1 cellular context compared by ENCODE assay signal in genomic region chr10:11014671-11015141, GRCh38.
TF ChIP-seq lines count a peak whose summit lies in the region.

No MANE protein-coding gene starts in this region.

TF ChIP-seq in HEK293, 187 proteins besides CTCF, POLR2A, EP300 and RAD21 (continued from another document and continues in another):
- TF ChIP-seq ZNF629 (tag by site-specific recombination; IDR thresholded peaks at IDR 0.05): peak; percentile 62
- TF ChIP-seq ZNF133 (tag by site-specific recombination; IDR thresholded peaks at IDR 0.05): no peak
- peak; percentile 58; the same call in 1 of the 2 replicates for TF ChIP-seq ZNF600 (tag by site-specific recombination; IDR thresholded peaks at IDR 0.05)
- TF ChIP-seq ZNF416 (tag by site-specific recombination; IDR thresholded peaks at IDR 0.05): no peak
- no peak for TF ChIP-seq ZNF214 (tag by site-specific recombination; IDR thresholded peaks at IDR 0.05; ENCODE audit: borderline replicate concordance)
- TF ChIP-seq ZBTB44 (tag by site-specific recombination; IDR thresholded peaks at IDR 0.05): no peak
- peak; percentile 75 for TF ChIP-seq FEZF1 (tag by site-specific recombination; IDR thresholded peaks at IDR 0.05)
- 0 out of 2 replicates have a peak, but pooled peaks have one; percentile 51 for TF ChIP-seq ZEB2 (tag by site-specific recombination; IDR thresholded peaks at IDR 0.05)
- TF ChIP-seq ZFP69B (tag by site-specific recombination; IDR thresholded peaks at IDR 0.05): 0 out of 2 replicates have a peak, but pooled peaks have one; percentile 35
- peak; percentile 24; the same call in 1 of the 2 replicates for TF ChIP-seq ZNF561 (tag by site-specific recombination; IDR thresholded peaks at IDR 0.05; ENCODE audit: borderline replicate concordance)
- TF ChIP-seq ZNF302 (tag by site-specific recombination; IDR thresholded peaks at IDR 0.05; ENCODE audit: low read depth): no peak
- TF ChIP-seq ZNF555 (tag by site-specific recombination; conservative IDR thresholded peaks at IDR 0.05): no peak
- TF ChIP-seq, protein P1, sequence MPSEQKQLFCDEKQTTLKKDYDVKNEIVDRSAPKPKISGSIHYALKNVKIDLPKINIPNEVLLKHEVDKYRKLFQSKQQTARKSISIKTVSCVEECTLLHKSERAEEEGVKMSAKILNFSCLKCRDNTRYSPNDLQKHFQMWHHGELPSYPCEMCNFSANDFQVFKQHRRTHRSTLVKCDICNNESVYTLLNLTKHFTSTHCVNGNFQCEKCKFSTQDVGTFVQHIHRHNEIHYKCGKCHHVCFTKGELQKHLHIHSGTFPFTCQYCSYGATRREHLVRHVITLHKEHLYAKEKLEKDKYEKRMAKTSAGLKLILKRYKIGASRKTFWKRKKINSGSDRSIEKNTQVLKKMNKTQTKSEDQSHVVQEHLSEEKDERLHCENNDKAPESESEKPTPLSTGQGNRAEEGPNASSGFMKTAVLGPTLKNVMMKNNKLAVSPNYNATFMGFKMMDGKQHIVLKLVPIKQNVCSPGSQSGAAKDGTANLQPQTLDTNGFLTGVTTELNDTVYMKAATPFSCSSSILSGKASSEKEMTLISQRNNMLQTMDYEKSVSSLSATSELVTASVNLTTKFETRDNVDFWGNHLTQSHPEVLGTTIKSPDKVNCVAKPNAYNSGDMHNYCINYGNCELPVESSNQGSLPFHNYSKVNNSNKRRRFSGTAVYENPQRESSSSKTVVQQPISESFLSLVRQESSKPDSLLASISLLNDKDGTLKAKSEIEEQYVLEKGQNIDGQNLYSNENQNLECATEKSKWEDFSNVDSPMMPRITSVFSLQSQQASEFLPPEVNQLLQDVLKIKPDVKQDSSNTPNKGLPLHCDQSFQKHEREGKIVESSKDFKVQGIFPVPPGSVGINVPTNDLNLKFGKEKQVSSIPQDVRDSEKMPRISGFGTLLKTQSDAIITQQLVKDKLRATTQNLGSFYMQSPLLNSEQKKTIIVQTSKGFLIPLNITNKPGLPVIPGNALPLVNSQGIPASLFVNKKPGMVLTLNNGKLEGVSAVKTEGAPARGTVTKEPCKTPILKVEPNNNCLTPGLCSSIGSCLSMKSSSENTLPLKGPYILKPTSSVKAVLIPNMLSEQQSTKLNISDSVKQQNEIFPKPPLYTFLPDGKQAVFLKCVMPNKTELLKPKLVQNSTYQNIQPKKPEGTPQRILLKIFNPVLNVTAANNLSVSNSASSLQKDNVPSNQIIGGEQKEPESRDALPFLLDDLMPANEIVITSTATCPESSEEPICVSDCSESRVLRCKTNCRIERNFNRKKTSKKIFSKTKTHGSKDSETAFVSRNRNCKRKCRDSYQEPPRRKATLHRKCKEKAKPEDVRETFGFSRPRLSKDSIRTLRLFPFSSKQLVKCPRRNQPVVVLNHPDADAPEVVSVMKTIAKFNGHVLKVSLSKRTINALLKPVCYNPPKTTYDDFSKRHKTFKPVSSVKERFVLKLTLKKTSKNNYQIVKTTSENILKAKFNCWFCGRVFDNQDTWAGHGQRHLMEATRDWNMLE (tag by site-specific recombination; conservative IDR thresholded peaks at IDR 0.05; ENCODE audit: low read depth): 0 out of 2 replicates have a peak, but pooled peaks have one; percentile 10
- peak; percentile 40; the same call in 1 of the 2 replicates for TF ChIP-seq ZBTB21 (tag by site-specific recombination; IDR thresholded peaks at IDR 0.05)
- TF ChIP-seq WT1 (tag by site-specific recombination; IDR thresholded peaks at IDR 0.05): no peak
- TF ChIP-seq HOXD13 (CRISPR knock-in tag; IDR thresholded peaks at IDR 0.05; ENCODE audit: borderline replicate concordance): no peak
- no peak for TF ChIP-seq ZNF114 (tag by site-specific recombination; IDR thresholded peaks at IDR 0.05)
- TF ChIP-seq ZNF37A (tag by site-specific recombination; IDR thresholded peaks at IDR 0.05): no peak
- TF ChIP-seq ZNF138 (tag by site-specific recombination; IDR thresholded peaks at IDR 0.05; ENCODE audit: borderline replicate concordance): no peak
- TF ChIP-seq, protein P2, sequence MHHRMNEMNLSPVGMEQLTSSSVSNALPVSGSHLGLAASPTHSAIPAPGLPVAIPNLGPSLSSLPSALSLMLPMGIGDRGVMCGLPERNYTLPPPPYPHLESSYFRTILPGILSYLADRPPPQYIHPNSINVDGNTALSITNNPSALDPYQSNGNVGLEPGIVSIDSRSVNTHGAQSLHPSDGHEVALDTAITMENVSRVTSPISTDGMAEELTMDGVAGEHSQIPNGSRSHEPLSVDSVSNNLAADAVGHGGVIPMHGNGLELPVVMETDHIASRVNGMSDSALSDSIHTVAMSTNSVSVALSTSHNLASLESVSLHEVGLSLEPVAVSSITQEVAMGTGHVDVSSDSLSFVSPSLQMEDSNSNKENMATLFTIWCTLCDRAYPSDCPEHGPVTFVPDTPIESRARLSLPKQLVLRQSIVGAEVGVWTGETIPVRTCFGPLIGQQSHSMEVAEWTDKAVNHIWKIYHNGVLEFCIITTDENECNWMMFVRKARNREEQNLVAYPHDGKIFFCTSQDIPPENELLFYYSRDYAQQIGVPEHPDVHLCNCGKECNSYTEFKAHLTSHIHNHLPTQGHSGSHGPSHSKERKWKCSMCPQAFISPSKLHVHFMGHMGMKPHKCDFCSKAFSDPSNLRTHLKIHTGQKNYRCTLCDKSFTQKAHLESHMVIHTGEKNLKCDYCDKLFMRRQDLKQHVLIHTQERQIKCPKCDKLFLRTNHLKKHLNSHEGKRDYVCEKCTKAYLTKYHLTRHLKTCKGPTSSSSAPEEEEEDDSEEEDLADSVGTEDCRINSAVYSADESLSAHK (tag by site-specific recombination; IDR thresholded peaks at IDR 0.05): 0 out of 2 replicates have a peak, but pooled peaks have one; percentile 17
- TF ChIP-seq ZNF654 (tag by site-specific recombination; IDR thresholded peaks at IDR 0.05; ENCODE audit: low read depth): no peak
- no peak for TF ChIP-seq IKZF3 (tag by site-specific recombination; IDR thresholded peaks at IDR 0.05)
- TF ChIP-seq PRDM1 (tag by site-specific recombination; IDR thresholded peaks at IDR 0.05): no peak
- TF ChIP-seq, protein P3, sequence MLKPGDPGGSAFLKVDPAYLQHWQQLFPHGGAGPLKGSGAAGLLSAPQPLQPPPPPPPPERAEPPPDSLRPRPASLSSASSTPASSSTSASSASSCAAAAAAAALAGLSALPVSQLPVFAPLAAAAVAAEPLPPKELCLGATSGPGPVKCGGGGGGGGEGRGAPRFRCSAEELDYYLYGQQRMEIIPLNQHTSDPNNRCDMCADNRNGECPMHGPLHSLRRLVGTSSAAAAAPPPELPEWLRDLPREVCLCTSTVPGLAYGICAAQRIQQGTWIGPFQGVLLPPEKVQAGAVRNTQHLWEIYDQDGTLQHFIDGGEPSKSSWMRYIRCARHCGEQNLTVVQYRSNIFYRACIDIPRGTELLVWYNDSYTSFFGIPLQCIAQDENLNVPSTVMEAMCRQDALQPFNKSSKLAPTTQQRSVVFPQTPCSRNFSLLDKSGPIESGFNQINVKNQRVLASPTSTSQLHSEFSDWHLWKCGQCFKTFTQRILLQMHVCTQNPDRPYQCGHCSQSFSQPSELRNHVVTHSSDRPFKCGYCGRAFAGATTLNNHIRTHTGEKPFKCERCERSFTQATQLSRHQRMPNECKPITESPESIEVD (tag by site-specific recombination; IDR thresholded peaks at IDR 0.05): 0 out of 2 replicates have a peak, but pooled peaks have one; percentile 14
- TF ChIP-seq, protein P4, sequence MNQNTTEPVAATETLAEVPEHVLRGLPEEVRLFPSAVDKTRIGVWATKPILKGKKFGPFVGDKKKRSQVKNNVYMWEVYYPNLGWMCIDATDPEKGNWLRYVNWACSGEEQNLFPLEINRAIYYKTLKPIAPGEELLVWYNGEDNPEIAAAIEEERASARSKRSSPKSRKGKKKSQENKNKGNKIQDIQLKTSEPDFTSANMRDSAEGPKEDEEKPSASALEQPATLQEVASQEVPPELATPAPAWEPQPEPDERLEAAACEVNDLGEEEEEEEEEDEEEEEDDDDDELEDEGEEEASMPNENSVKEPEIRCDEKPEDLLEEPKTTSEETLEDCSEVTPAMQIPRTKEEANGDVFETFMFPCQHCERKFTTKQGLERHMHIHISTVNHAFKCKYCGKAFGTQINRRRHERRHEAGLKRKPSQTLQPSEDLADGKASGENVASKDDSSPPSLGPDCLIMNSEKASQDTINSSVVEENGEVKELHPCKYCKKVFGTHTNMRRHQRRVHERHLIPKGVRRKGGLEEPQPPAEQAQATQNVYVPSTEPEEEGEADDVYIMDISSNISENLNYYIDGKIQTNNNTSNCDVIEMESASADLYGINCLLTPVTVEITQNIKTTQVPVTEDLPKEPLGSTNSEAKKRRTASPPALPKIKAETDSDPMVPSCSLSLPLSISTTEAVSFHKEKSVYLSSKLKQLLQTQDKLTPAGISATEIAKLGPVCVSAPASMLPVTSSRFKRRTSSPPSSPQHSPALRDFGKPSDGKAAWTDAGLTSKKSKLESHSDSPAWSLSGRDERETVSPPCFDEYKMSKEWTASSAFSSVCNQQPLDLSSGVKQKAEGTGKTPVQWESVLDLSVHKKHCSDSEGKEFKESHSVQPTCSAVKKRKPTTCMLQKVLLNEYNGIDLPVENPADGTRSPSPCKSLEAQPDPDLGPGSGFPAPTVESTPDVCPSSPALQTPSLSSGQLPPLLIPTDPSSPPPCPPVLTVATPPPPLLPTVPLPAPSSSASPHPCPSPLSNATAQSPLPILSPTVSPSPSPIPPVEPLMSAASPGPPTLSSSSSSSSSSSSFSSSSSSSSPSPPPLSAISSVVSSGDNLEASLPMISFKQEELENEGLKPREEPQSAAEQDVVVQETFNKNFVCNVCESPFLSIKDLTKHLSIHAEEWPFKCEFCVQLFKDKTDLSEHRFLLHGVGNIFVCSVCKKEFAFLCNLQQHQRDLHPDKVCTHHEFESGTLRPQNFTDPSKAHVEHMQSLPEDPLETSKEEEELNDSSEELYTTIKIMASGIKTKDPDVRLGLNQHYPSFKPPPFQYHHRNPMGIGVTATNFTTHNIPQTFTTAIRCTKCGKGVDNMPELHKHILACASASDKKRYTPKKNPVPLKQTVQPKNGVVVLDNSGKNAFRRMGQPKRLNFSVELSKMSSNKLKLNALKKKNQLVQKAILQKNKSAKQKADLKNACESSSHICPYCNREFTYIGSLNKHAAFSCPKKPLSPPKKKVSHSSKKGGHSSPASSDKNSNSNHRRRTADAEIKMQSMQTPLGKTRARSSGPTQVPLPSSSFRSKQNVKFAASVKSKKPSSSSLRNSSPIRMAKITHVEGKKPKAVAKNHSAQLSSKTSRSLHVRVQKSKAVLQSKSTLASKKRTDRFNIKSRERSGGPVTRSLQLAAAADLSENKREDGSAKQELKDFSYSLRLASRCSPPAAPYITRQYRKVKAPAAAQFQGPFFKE (tag by site-specific recombination; IDR thresholded peaks at IDR 0.05; ENCODE audit: borderline replicate concordance): no peak
- TF ChIP-seq, protein P5, sequence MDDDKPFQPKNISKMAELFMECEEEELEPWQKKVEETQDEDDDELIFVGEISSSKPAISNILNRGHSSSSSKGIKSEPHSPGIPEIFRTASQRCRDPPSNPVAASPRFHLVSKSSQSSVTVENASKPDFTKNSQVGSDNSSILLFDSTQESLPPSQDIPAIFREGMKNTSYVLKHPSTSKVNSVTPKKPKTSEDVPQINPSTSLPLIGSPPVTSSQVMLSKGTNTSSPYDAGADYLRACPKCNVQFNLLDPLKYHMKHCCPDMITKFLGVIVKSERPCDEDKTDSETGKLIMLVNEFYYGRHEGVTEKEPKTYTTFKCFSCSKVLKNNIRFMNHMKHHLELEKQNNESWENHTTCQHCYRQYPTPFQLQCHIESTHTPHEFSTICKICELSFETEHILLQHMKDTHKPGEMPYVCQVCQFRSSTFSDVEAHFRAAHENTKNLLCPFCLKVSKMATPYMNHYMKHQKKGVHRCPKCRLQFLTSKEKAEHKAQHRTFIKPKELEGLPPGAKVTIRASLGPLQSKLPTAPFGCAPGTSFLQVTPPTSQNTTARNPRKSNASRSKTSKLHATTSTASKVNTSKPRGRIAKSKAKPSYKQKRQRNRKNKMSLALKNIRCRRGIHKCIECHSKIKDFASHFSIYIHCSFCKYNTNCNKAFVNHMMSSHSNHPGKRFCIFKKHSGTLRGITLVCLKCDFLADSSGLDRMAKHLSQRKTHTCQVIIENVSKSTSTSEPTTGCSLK (tag by site-specific recombination; IDR thresholded peaks at IDR 0.05): no peak
- no peak for TF ChIP-seq ZNF184 (tag by site-specific recombination; IDR thresholded peaks at IDR 0.05)
- TF ChIP-seq ZBTB20 (tag by site-specific recombination; IDR thresholded peaks at IDR 0.05): no peak
- no peak for TF ChIP-seq ZNF623 (tag by site-specific recombination; IDR thresholded peaks at IDR 0.05)
- TF ChIP-seq, protein P6, sequence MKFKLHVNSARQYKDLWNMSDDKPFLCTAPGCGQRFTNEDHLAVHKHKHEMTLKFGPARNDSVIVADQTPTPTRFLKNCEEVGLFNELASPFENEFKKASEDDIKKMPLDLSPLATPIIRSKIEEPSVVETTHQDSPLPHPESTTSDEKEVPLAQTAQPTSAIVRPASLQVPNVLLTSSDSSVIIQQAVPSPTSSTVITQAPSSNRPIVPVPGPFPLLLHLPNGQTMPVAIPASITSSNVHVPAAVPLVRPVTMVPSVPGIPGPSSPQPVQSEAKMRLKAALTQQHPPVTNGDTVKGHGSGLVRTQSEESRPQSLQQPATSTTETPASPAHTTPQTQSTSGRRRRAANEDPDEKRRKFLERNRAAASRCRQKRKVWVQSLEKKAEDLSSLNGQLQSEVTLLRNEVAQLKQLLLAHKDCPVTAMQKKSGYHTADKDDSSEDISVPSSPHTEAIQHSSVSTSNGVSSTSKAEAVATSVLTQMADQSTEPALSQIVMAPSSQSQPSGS (tag by site-specific recombination; IDR thresholded peaks at IDR 0.05; ENCODE audit: low read depth): peak; percentile 91
- TF ChIP-seq, protein P7, sequence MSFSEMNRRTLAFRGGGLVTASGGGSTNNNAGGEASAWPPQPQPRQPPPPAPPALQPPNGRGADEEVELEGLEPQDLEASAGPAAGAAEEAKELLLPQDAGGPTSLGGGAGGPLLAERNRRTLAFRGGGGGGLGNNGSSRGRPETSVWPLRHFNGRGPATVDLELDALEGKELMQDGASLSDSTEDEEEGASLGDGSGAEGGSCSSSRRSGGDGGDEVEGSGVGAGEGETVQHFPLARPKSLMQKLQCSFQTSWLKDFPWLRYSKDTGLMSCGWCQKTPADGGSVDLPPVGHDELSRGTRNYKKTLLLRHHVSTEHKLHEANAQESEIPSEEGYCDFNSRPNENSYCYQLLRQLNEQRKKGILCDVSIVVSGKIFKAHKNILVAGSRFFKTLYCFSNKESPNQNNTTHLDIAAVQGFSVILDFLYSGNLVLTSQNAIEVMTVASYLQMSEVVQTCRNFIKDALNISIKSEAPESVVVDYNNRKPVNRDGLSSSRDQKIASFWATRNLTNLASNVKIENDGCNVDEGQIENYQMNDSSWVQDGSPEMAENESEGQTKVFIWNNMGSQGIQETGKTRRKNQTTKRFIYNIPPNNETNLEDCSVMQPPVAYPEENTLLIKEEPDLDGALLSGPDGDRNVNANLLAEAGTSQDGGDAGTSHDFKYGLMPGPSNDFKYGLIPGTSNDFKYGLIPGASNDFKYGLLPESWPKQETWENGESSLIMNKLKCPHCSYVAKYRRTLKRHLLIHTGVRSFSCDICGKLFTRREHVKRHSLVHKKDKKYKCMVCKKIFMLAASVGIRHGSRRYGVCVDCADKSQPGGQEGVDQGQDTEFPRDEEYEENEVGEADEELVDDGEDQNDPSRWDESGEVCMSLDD (tag by site-specific recombination; IDR thresholded peaks at IDR 0.05): no peak
- peak; percentile 54; the same call in 1 of the 2 replicates for TF ChIP-seq ZNF843 (tag by site-specific recombination; IDR thresholded peaks at IDR 0.05)
